18 cellular contexts compared by ENCODE assay signal in the genomic region with DNA sequence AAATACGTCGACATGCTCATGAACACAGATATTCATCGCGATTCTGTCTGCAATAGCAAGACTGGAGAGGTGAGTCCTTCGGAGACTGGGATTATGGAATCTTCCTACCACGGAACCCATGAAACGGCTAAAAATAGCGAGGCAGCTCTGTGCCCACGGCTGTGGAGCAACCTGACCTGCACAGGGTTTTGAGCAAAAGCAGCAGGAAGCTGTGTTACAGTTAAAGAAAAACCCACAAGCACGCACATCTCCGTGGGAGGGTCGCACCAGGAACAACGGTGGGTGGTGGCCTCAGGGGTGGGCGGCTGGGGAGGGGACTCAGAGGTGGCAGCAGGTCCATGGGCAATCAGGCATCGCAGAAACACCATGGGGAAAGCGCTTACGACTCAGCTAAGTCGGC. TPM values are rescaled to one million over a fixed set of nuclear protein-coding genes. Genes with fewer than 3 reads are reported as not detected.
DNase-seq lines count a peak whose midpoint lies in the region; ATAC-seq and TF ChIP-seq lines count a peak whose summit lies in the region.
"Had no signal": no experiment of that assay in that cellular context is flagged by ENCODE, and none has a peak within 500 bp of the region (broad histone marks: within the 10 kb centered on the region; RNA-seq: fewer than 3 reads in every experiment).

No MANE protein-coding gene starts in this region.

- no peaks in the 10 kb centered on the region for H3K4me1 ChIP-seq in HEK293 (ENCODE audit: control insufficient read depth, insufficient read depth, low read length)
- H3K4me1 ChIP-seq in neutrophil (ENCODE audit: control insufficient read depth in 1 of 2, insufficient read depth in 1 of 2, low read depth in 1 of 2, low read length in 1 of 2): peaks cover 86 to 89% of the 10 kb centered on the region in 2 experiments
- H3K4me1 ChIP-seq in PC-9 (replicated peaks; ENCODE audit: insufficient read depth): no peaks in the 10 kb centered on the region
- H3K4me1 ChIP-seq: Peyer's patch, SJSA1 had no signal

- H3K4me3 ChIP-seq in HEK293 (ENCODE audit: low read depth, low read length) (no peak overlapping the region), neutrophil (ENCODE audit: low read depth in 1 of 2, low read length in 1 of 2) (no peak overlapping the region), PC-9 (no peak overlapping the region)
- H3K4me3 ChIP-seq: GM23248, Peyer's patch, SJSA1 had no signal

- no peaks in the 10 kb centered on the region for H3K9me2 ChIP-seq in PC-9 (ENCODE audit: insufficient read depth)

- H3K27me3 ChIP-seq in neutrophil (no peaks in the 10 kb centered on the region), PC-9 (ENCODE audit: insufficient read depth, low read depth) (no peaks in the 10 kb centered on the region)
- H3K27me3 ChIP-seq: BE2C, Peyer's patch, SJSA1 had no signal

- ATAC-seq in HG03469 (IDR thresholded peaks at IDR 0.05; ENCODE audit: unreplicated experiment): no peak

- H3K27ac ChIP-seq in HEK293 (ENCODE audit: extremely low read depth, low read depth, low read length): no peak overlapping the region
- peak overlapping the region; percentile 42 for H3K27ac ChIP-seq in angular gyrus (ENCODE audit: low read depth, low read length)
- H3K27ac ChIP-seq in neutrophil: peak overlapping the region; percentile 67
- H3K27ac ChIP-seq in PC-9: no peak overlapping the region
- H3K27ac ChIP-seq: GM23248, Peyer's patch, SJSA1 had no signal

- BruUV-seq in PC-9 (replicated peaks; lab: Mats Ljungman, UMichigan): no TSS peak

- H3K9me3 ChIP-seq in HEK293 (ENCODE audit: control insufficient read depth, insufficient read depth, low read depth, low read length) (no peaks in the 10 kb centered on the region), neutrophil (no peaks in the 10 kb centered on the region), PC-9 (ENCODE audit: insufficient read depth, low read depth) (no peaks in the 10 kb centered on the region)
- H3K9me3 ChIP-seq: BE2C, Peyer's patch, SJSA1 had no signal

- CTCF ChIA-PET in HEK293 (lab: Yijun Ruan, JAX): interaction anchor here (1.5 kb wide), 1 partner anchor 22 kb away, joined by 4 read pairs; no protein-coding TSS in a partner anchor
- CTCF ChIA-PET in PC-9 (lab: Charles Lee): no interaction called here

- H3K4me2 ChIP-seq in PC-9: no peak overlapping the region

- no peaks in the 10 kb centered on the region for H3F3A ChIP-seq in PC-9 (ENCODE audit: insufficient read depth, low read depth)

- no peaks in the 10 kb centered on the region for H4K20me1 ChIP-seq in PC-9 (ENCODE audit: insufficient read depth)

- POLR2A ChIA-PET in HEK293 (lab: Yijun Ruan, JAX) (no interaction called here), PC-9 (lab: Charles Lee; ENCODE audit: unreplicated experiment) (no interaction called here)

- intact Hi-C loops in PC-9 (cut with micrococcal nuclease; ENCODE audit: unreplicated experiment): no loop called here

- TF ChIP-seq CTCF in HEK293 (tag by site-specific recombination; IDR thresholded peaks at IDR 0.05): no peak
- TF ChIP-seq CTCF in neutrophil (IDR thresholded peaks at IDR 0.05): no peak
- TF ChIP-seq CTCF in PC-9 (conservative IDR thresholded peaks at IDR 0.05): no peak

- H2AFZ ChIP-seq in PC-9: no peak overlapping the region
- H2AFZ ChIP-seq: GM23248 had no signal

- DNase-seq in MV-4-11 (lab: John Stamatoyannopoulos, UW) (peak; percentile 9), PC-9 (no peak)
- no peak for DNase-seq in activated CD4-positive, alpha-beta T cell treated with anti-CD3 and anti-CD28 coated beads, Interleukin-2, amount 50 U/mL, for 48 hours
- DNase-seq: BE2C, EL, GM23248, H9, NCI-H1092 treated with DMSO at 0.1 percent for 48 hours, NCI-H1436 treated with DMSO at 0.1 percent for 48 hours, NCI-H2029, NCI-H2227 treated with DMSO at 0.1 percent for 48 hours, NCI-H510A, Peyer's patch had no signal

- no peaks in the 10 kb centered on the region for H3K79me2 ChIP-seq in PC-9 (ENCODE audit: low read depth)

- H3K36me3 ChIP-seq in HEK293 (ENCODE audit: control insufficient read depth in 2 of 2, insufficient read depth in 1 of 2, low read length in 2 of 2) (peaks cover 22 to 89% of the 10 kb centered on the region in 2 experiments), neutrophil (peaks cover 54% of the 10 kb centered on the region), PC-9 (ENCODE audit: low read depth) (no peaks in the 10 kb centered on the region)

TF ChIP-seq in HEK293, 187 proteins besides CTCF, POLR2A, EP300 and RAD21:
- TF ChIP-seq HOXC10 (CRISPR knock-in tag; IDR thresholded peaks at IDR 0.05): no peak
- no peak for TF ChIP-seq ZNF202 (tag by site-specific recombination; IDR thresholded peaks at IDR 0.05; ENCODE audit: borderline replicate concordance)
- TF ChIP-seq ZFP69B (tag by site-specific recombination; IDR thresholded peaks at IDR 0.05): no peak
- TF ChIP-seq ZNF610 (tag by site-specific recombination; IDR thresholded peaks at IDR 0.05; ENCODE audit: borderline replicate concordance): no peak
- TF ChIP-seq FEZF1 (tag by site-specific recombination; IDR thresholded peaks at IDR 0.05): no peak
- TF ChIP-seq RBAK (tag by site-specific recombination; IDR thresholded peaks at IDR 0.05): no peak
- peak; percentile 51 for TF ChIP-seq ZIC2 (tag by site-specific recombination; IDR thresholded peaks at IDR 0.05)
- TF ChIP-seq, protein P1, sequence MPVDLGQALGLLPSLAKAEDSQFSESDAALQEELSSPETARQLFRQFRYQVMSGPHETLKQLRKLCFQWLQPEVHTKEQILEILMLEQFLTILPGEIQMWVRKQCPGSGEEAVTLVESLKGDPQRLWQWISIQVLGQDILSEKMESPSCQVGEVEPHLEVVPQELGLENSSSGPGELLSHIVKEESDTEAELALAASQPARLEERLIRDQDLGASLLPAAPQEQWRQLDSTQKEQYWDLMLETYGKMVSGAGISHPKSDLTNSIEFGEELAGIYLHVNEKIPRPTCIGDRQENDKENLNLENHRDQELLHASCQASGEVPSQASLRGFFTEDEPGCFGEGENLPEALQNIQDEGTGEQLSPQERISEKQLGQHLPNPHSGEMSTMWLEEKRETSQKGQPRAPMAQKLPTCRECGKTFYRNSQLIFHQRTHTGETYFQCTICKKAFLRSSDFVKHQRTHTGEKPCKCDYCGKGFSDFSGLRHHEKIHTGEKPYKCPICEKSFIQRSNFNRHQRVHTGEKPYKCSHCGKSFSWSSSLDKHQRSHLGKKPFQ (tag by site-specific recombination; IDR thresholded peaks at IDR 0.05): no peak
- TF ChIP-seq, protein P2, sequence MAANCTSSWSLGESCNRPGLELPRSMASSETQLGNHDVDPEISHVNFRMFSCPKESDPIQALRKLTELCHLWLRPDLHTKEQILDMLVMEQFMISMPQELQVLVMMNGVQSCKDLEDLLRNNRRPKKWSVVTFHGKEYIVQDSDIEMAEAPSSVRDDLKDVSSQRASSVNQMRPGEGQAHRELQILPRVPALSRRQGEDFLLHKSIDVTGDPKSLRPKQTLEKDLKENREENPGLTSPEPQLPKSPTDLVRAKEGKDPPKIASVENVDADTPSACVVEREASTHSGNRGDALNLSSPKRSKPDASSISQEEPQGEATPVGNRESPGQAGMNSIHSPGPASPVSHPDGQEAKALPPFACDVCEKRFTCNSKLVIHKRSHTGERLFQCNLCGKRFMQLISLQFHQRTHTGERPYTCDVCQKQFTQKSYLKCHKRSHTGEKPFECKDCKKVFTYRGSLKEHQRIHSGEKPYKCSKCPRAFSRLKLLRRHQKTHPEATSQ (tag by site-specific recombination; IDR thresholded peaks at IDR 0.05): no peak
- TF ChIP-seq ZNF214 (tag by site-specific recombination; IDR thresholded peaks at IDR 0.05; ENCODE audit: borderline replicate concordance): no peak
- TF ChIP-seq ZFHX2 (tag by site-specific recombination; conservative IDR thresholded peaks at IDR 0.05): peak; percentile 71
- no peak for TF ChIP-seq MYNN (tag by site-specific recombination; IDR thresholded peaks at IDR 0.05; ENCODE audit: borderline replicate concordance)
- TF ChIP-seq ZNF843 (tag by site-specific recombination; IDR thresholded peaks at IDR 0.05): no peak
- TF ChIP-seq ZNF10 (tag by site-specific recombination; IDR thresholded peaks at IDR 0.05): no peak
- TF ChIP-seq KLF1 (tag by site-specific recombination; IDR thresholded peaks at IDR 0.05): no peak
- TF ChIP-seq ZBTB48 (tag by site-specific recombination; IDR thresholded peaks at IDR 0.05): no peak
- TF ChIP-seq, protein P3, sequence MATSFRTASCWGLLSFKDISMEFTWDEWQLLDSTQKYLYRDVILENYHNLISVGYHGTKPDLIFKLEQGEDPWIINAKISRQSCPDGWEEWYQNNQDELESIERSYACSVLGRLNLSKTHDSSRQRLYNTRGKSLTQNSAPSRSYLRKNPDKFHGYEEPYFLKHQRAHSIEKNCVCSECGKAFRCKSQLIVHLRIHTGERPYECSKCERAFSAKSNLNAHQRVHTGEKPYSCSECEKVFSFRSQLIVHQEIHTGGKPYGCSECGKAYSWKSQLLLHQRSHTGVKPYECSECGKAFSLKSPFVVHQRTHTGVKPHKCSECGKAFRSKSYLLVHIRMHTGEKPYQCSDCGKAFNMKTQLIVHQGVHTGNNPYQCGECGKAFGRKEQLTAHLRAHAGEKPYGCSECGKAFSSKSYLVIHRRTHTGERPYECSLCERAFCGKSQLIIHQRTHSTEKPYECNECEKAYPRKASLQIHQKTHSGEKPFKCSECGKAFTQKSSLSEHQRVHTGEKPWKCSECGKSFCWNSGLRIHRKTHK (tag by site-specific recombination; IDR thresholded peaks at IDR 0.05): no peak
- no peak for TF ChIP-seq ZNF561 (tag by site-specific recombination; IDR thresholded peaks at IDR 0.05; ENCODE audit: borderline replicate concordance)
- TF ChIP-seq ZNF140 (tag by site-specific recombination; IDR thresholded peaks at IDR 0.05): no peak
- TF ChIP-seq ZNF621 (tag by site-specific recombination; IDR thresholded peaks at IDR 0.05): no peak
- TF ChIP-seq ZNF366 (tag by site-specific recombination; conservative IDR thresholded peaks at IDR 0.05): no peak
- TF ChIP-seq EGR2 (tag by site-specific recombination; IDR thresholded peaks at IDR 0.05; ENCODE audit: low read depth): peak; percentile 79; the same call in 1 of the 2 replicates

RNA-seq across cellular contexts. Expression of a gene that starts 24.8 kb away (rescaled TPM):
- 127 and 130 TPM in 2 replicates for total RNA-seq in PC-9 (2021)

RNA-seq across cellular contexts. Expression of a gene that starts 31.2 kb away (rescaled TPM):
- 53.3 and 64.2 TPM in 2 replicates for total RNA-seq in PC-9 (2021)

RNA-seq across cellular contexts. Expression of a gene that starts 31.4 kb away (rescaled TPM):
- 35.0 and 36.8 TPM in 2 replicates for total RNA-seq in PC-9 (2021)

RNA-seq across cellular contexts. Expression of a gene that starts 47.5 kb away (rescaled TPM):
- 24.4 and 33.4 TPM in 2 replicates for total RNA-seq in PC-9 (2021)

Comparison
In these comparisons a context has a peak if more than half of its experiments do, and no peak if none do; other contexts are left out.
1. H3K27ac ChIP-seq: peak in angular gyrus (single experiment) and neutrophil (single experiment); none in HEK293 (single experiment) and PC-9 (single experiment).